ENCODE assay signal across 8 cellular contexts in the genomic region with DNA sequence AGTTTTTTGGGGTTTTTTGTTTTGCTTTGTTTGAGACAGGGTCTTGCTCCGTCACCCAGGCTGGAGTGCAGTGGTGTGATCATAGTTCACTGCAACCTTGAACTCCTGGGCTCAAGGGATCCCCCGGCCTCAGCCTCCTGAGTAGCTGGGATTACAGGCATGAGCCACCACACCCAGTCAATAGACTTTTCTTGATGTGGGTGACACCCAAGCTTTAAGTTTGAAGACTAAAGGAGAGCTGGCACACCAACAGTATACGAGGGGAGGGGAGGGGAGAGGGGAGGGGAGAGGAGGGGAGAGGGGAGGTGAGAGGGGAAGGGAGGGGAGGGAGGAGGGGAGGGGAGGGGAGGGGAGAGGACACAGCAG. TPM values are rescaled to one million over a fixed set of nuclear protein-coding genes. Genes with fewer than 3 reads are reported as not detected.
DNase-seq lines count a peak whose midpoint lies in the region; ATAC-seq, FAIRE-seq and TF ChIP-seq lines count a peak whose summit lies in the region.
"Not testable (repeated sequence)": the region's sequence is repeated elsewhere in the genome, so short reads cannot be mapped to it uniquely, and the experiment has no call there.

No MANE protein-coding gene starts in this region.

- H3K9me1 ChIP-seq in keratinocyte (ENCODE audit: control insufficient read depth, extremely low read depth, insufficient read depth, low read length) = not testable (repeated sequence)

- POLR2A ChIA-PET in CD8-positive, alpha-beta memory T cell (lab: Charles Lee) = interaction anchor here (0.6 to 2.1 kb wide), 3 partner anchors 20 to 61 kb away, joined by 4 to 14 read pairs (median 10); a partner anchor contains a TSS

- not testable (repeated sequence) for H3K9me3 ChIP-seq in CD8-positive, alpha-beta memory T cell (ENCODE audit: low read length); T-helper 17 cell (ENCODE audit: control insufficient read depth, low read length, poor library complexity, severe bottlenecking); mammary epithelial cell (replicated peaks; ENCODE audit: insufficient read depth, low read length); keratinocyte (ENCODE audit: control insufficient read depth, low read depth, low read length); vagina

- intact Hi-C loops in mammary epithelial cell (cut with micrococcal nuclease) = loop anchor here (1.0 to 2.0 kb wide), 3 partner anchors 12 to 24 kb away; no protein-coding TSS in a partner anchor
- intact Hi-C loops in vagina (cut with DNase I) = not testable (repeated sequence)

- not testable (repeated sequence) for H4K20me1 ChIP-seq in mammary epithelial cell (ENCODE audit: insufficient read depth, low read length); keratinocyte (ENCODE audit: control insufficient read depth, extremely low read depth, insufficient read depth, low read length)

- TF ChIP-seq POLR2A in vagina (IDR thresholded peaks at IDR 0.05) = not testable (repeated sequence)

- peak overlapping the region; percentile 23 to 99 (median 84) for H3K27ac Mint-ChIP-seq in CD8-positive, alpha-beta memory T cell
- H3K27ac Mint-ChIP-seq in IgD-negative memory B cell (peak overlapping the region; percentile 83 to 90 (median 90)), T-helper 17 cell (peak overlapping the region; percentile 94)
- peak overlapping the region; percentile 13 for H3K27ac Mint-ChIP-seq in activated T-cell treated with anti-CD3 and anti-CD28 coated beads, Interleukin-2, amount 50 U/mL, for 72 hours

- TF ChIP-seq CTCF in mammary epithelial cell (conservative IDR thresholded peaks at IDR 0.05 in 1 of 2, IDR thresholded peaks at IDR 0.05 in 1 of 2; ENCODE audit: extremely low read depth in 1 of 2, insufficient read depth in 1 of 2, low read depth in 1 of 2, low read length in 2 of 2); keratinocyte (optimal IDR thresholded peaks at IDR 0.05 in 1 of 3, IDR thresholded peaks at IDR 0.05 in 1 of 3, conservative IDR thresholded peaks at IDR 0.05 in 1 of 3; ENCODE audit: extremely low read depth in 1 of 3, insufficient read depth in 2 of 3, low read length in 3 of 3); vagina (IDR thresholded peaks at IDR 0.05): not testable (repeated sequence)

- not testable (repeated sequence) for H3K4me3 ChIP-seq in CD8-positive, alpha-beta memory T cell (ENCODE audit: low read length); mammary epithelial cell (replicated peaks in 1 of 3; ENCODE audit: insufficient read depth in 1 of 3, low read depth in 2 of 3, low read length in 3 of 3); keratinocyte (ENCODE audit: control insufficient read depth in 2 of 3, extremely low read depth in 1 of 3, insufficient read depth in 2 of 3, low read depth in 1 of 3, low read length in 3 of 3); skin epidermis; vagina

- H2AFZ ChIP-seq in mammary epithelial cell (ENCODE audit: low read depth, low read length); keratinocyte (ENCODE audit: control insufficient read depth, low read length): not testable (repeated sequence)

- H3K4me3 Mint-ChIP-seq in CD8-positive, alpha-beta memory T cell = peak overlapping the region in 2 of 7 donors; percentile 68 to 80
- H3K4me3 Mint-ChIP-seq in IgD-negative memory B cell (peak overlapping the region in 3 of 4 donors; percentile 73 to 83 (median 77)), T-helper 17 cell (peak overlapping the region; percentile 19)
- peak overlapping the region; percentile 49 to 79 for H3K4me3 Mint-ChIP-seq in activated T-cell treated with anti-CD3 and anti-CD28 coated beads, Interleukin-2, amount 50 U/mL, for 72 hours

- peaks cover 21 to 27% (median 24%) of the 10 kb centered on the region in 3 donors for H3K4me1 Mint-ChIP-seq in CD8-positive, alpha-beta memory T cell
- peaks cover 31 to 43% (median 37%) of the 10 kb centered on the region in 3 donors for H3K4me1 Mint-ChIP-seq in IgD-negative memory B cell
- peaks cover 27% of the 10 kb centered on the region for H3K4me1 Mint-ChIP-seq in T-helper 17 cell
- H3K4me1 Mint-ChIP-seq in activated T-cell treated with anti-CD3 and anti-CD28 coated beads, Interleukin-2, amount 50 U/mL, for 72 hours (ENCODE audit: low read depth) = peaks cover 65% of the 10 kb centered on the region

- not testable (repeated sequence) for H3K9me3 Mint-ChIP-seq in CD8-positive, alpha-beta memory T cell; IgD-negative memory B cell; activated T-cell treated with anti-CD3 and anti-CD28 coated beads, Interleukin-2, amount 50 U/mL, for 72 hours

- CTCF ChIA-PET in CD8-positive, alpha-beta memory T cell (lab: Charles Lee) = interaction anchor here (1.1 to 3.1 kb wide), 9 partner anchors 11 to 72 kb away, joined by 3 to 28 read pairs (median 6); no protein-coding TSS in a partner anchor
- CTCF ChIA-PET in mammary epithelial cell (lab: Charles Lee; ENCODE audit: low non-redundant PET) = interaction anchor here (0.9 kb wide), 1 partner anchor 20 kb away, joined by 6 read pairs; no protein-coding TSS in a partner anchor

- H3K79me2 ChIP-seq in mammary epithelial cell (ENCODE audit: insufficient read depth, low read length); keratinocyte (ENCODE audit: control insufficient read depth, insufficient read depth, low read length): not testable (repeated sequence)

- H3K27ac ChIP-seq in CD8-positive, alpha-beta memory T cell (ENCODE audit: low read depth, low read length) = not testable (repeated sequence)
- H3K27ac ChIP-seq in mammary epithelial cell (ENCODE audit: insufficient read depth, low read depth, low read length) (peak overlapping the region; percentile 98), keratinocyte (ENCODE audit: control insufficient read depth, insufficient read depth, low read length) (peak overlapping the region; percentile 99), skin epidermis (peak overlapping the region in 15 of 21 experiments; percentile 9 to 84 (median 75)), vagina (peak overlapping the region; percentile 53)

- H3K4me2 ChIP-seq in mammary epithelial cell (ENCODE audit: insufficient read depth, low read depth, low read length) = not testable (repeated sequence)
- peak overlapping the region; percentile 91 for H3K4me2 ChIP-seq in keratinocyte (ENCODE audit: control insufficient read depth, extremely low read depth, insufficient read depth, low read depth, low read length)

- 89% methylated on average over 1 of the region's 3 CpGs for WGBS in mammary epithelial cell (ENCODE audit: low coverage, missing lambda C conversion rate)

- in situ Hi-C loops in mammary epithelial cell (cut with MboI; ENCODE audit: low sequenced_read_pairs in 2 of 2) = loop anchor here in 1 of 2 donors (25.0 kb wide), 1 partner anchor 341 kb away; no protein-coding TSS in a partner anchor

- not testable (repeated sequence) for H3K27me3 Mint-ChIP-seq in CD8-positive, alpha-beta memory T cell; IgD-negative memory B cell; T-helper 17 cell; activated T-cell treated with anti-CD3 and anti-CD28 coated beads, Interleukin-2, amount 50 U/mL, for 72 hours (ENCODE audit: low read depth)

- peak in 1 of 5 donors; percentile 28 for DNase-seq in CD8-positive, alpha-beta memory T cell
- DNase-seq in T-helper 17 cell; activated T-cell treated with anti-CD3 and anti-CD28 coated beads, Interleukin-2, amount 50 U/mL, for 72 hours; mammary epithelial cell; keratinocyte (ENCODE audit: low read depth, low spot score); vagina (ENCODE audit: extremely low spot score in 2 of 2): not testable (repeated sequence)

- peaks cover 23% of the 10 kb centered on the region for H3K4me1 ChIP-seq in CD8-positive, alpha-beta memory T cell (ENCODE audit: insufficient read depth, low read length)
- H3K4me1 ChIP-seq in mammary epithelial cell (ENCODE audit: insufficient read depth, low read length) (peaks cover 33% of the 10 kb centered on the region), keratinocyte (ENCODE audit: control insufficient read depth, extremely low read depth, insufficient read depth, low read length) (peaks cover 27% of the 10 kb centered on the region)
- not testable (repeated sequence) for H3K4me1 ChIP-seq in vagina

- dilution Hi-C loops in mammary epithelial cell (cut with HindIII; ENCODE audit: low sequenced_read_pairs); keratinocyte (cut with MboI; ENCODE audit: extremely low pct_ligation_motif_present, low sequenced_read_pairs): not testable (repeated sequence)

- not testable (repeated sequence) for H3K9ac ChIP-seq in mammary epithelial cell (ENCODE audit: insufficient read depth, low read length)
- peak overlapping the region; percentile 85 for H3K9ac ChIP-seq in keratinocyte (ENCODE audit: control insufficient read depth, extremely low read depth, insufficient read depth, low read length)

- BruUV-seq in mammary epithelial cell (replicated peaks; lab: Mats Ljungman, UMichigan) = not testable (repeated sequence)

- H3K27me3 ChIP-seq in CD8-positive, alpha-beta memory T cell (ENCODE audit: insufficient read depth, low read length, poor library complexity, severe bottlenecking); mammary epithelial cell (ENCODE audit: insufficient read depth, low read length); keratinocyte (ENCODE audit: control insufficient read depth, extremely low read depth, insufficient read depth, low read length); vagina: not testable (repeated sequence)

- not testable (repeated sequence) for H3K36me3 Mint-ChIP-seq in CD8-positive, alpha-beta memory T cell; IgD-negative memory B cell; T-helper 17 cell (ENCODE audit: low read depth); activated T-cell treated with anti-CD3 and anti-CD28 coated beads, Interleukin-2, amount 50 U/mL, for 72 hours (ENCODE audit: insufficient read depth in 2 of 2)

- not testable (repeated sequence) for H3K36me3 ChIP-seq in CD8-positive, alpha-beta memory T cell (ENCODE audit: insufficient read depth, low read length); mammary epithelial cell (ENCODE audit: insufficient read depth, low read length); keratinocyte (ENCODE audit: control insufficient read depth in 2 of 2, extremely low read depth in 1 of 2, insufficient read depth in 2 of 2, low read length in 2 of 2); vagina

- FAIRE-seq in keratinocyte (lab: Jason Lieb, UNC) = not testable (repeated sequence)

- not testable (repeated sequence) for ATAC-seq in T-helper 17 cell; activated T-cell treated with anti-CD3 and anti-CD28 coated beads, Interleukin-2, amount 50 U/mL, for 72 hours (replicated peaks in 1 of 2)

RNA-seq across cellular contexts. Expression of a gene that starts 25.1 kb away (rescaled TPM):
- total RNA-seq in CD8-positive, alpha-beta memory T cell = 100 to 1,000 TPM in 1 of 2 experiments, 10 to 100 TPM in 1; 98.1 to 105 TPM
- 30.7 TPM for polyA plus RNA-seq in CD8-positive, alpha-beta memory T cell
- polyA plus RNA-seq in IgD-negative memory B cell = 17.6 TPM
- total RNA-seq in T-helper 17 cell = 10 to 100 TPM; 63.6 to 80.6 TPM
- 100 to 1,000 TPM; 115 to 139 TPM for total RNA-seq in activated T-cell treated with anti-CD3 and anti-CD28 coated beads, Interleukin-2, amount 50 U/mL, for 72 hours
- total RNA-seq in mammary epithelial cell = 10 to 100 TPM; 73.2 to 94.7 TPM
- 84.3 TPM for polyA plus RNA-seq in mammary epithelial cell
- polyA minus RNA-seq in mammary epithelial cell = 59.3 TPM
- polyA plus RNA-seq in keratinocyte = 75.9 to 111 TPM (median 95.1 TPM) in 3 replicates
- polyA plus RNA-seq in keratinocyte (2011; ENCODE audit: low read depth) = 45.0 TPM
- 70.6 and 146 TPM in 2 replicates for polyA plus RNA-seq in keratinocyte (2011; cell fraction: cytosol; rRNA removed)
- polyA plus RNA-seq in keratinocyte (2011; cell fraction: nucleus; rRNA removed) = 45.6 and 50.4 TPM in 2 replicates
- 60.5 and 86.0 TPM in 2 replicates for polyA plus RNA-seq in keratinocyte (2012; ENCODE audit: low replicate concordance)
- polyA minus RNA-seq in keratinocyte = 37.2 to 92.6 TPM (median 66.0 TPM) in 3 replicates
- polyA minus RNA-seq in keratinocyte (2011; cell fraction: cytosol; rRNA and poly(A)+ RNA removed) = 33.4 TPM
- 11.4 and 38.1 TPM in 2 replicates for polyA minus RNA-seq in keratinocyte (2011; cell fraction: nucleus; rRNA and poly(A)+ RNA removed)
- 29.7 TPM for total RNA-seq in vagina

RNA-seq across cellular contexts. Expression of a gene that starts 40.4 kb away (rescaled TPM):
- total RNA-seq in CD8-positive, alpha-beta memory T cell = 1,000 to 10,000 TPM; 1,121 to 1,125 TPM
- 4,836 TPM for polyA plus RNA-seq in CD8-positive, alpha-beta memory T cell
- polyA plus RNA-seq in IgD-negative memory B cell = 6,394 TPM
- 1,000 to 10,000 TPM; 1,429 to 1,736 TPM for total RNA-seq in T-helper 17 cell
- 1,000 to 10,000 TPM in 1 of 2 donors, 100 to 1,000 TPM in 1; 884 to 1,078 TPM for total RNA-seq in activated T-cell treated with anti-CD3 and anti-CD28 coated beads, Interleukin-2, amount 50 U/mL, for 72 hours
- total RNA-seq in mammary epithelial cell = 1,000 to 10,000 TPM; 3,165 to 4,185 TPM
- 9,658 TPM for polyA plus RNA-seq in mammary epithelial cell
- 1,882 TPM for polyA minus RNA-seq in mammary epithelial cell
- 1,787 to 7,245 TPM (median 3,595 TPM) in 3 replicates for polyA plus RNA-seq in keratinocyte
- 8,538 TPM for polyA plus RNA-seq in keratinocyte (2011; ENCODE audit: low read depth)
- 6,963 and 8,951 TPM in 2 replicates for polyA plus RNA-seq in keratinocyte (2011; cell fraction: cytosol; rRNA removed)
- 1,538 and 1,768 TPM in 2 replicates for polyA plus RNA-seq in keratinocyte (2011; cell fraction: nucleus; rRNA removed)
- polyA plus RNA-seq in keratinocyte (2012; ENCODE audit: low replicate concordance) = 4,557 and 7,467 TPM in 2 replicates
- polyA minus RNA-seq in keratinocyte = 679 to 919 TPM (median 685 TPM) in 3 replicates
- polyA minus RNA-seq in keratinocyte (2011; cell fraction: cytosol; rRNA and poly(A)+ RNA removed) = 925 TPM
- polyA minus RNA-seq in keratinocyte (2011; cell fraction: nucleus; rRNA and poly(A)+ RNA removed) = 83.9 and 127 TPM in 2 replicates
- total RNA-seq in vagina = 2,211 TPM

Comparison
In these comparisons a context has a peak if more than half of its experiments do, and no peak if none do; other contexts are left out.
1. H3K27ac Mint-ChIP-seq: peak in every context shown above with its lines; median percentile 94 in T-helper 17 cell; 90 in IgD-negative memory B cell; 84 in CD8-positive, alpha-beta memory T cell; 13 in activated T-cell treated with anti-CD3 and anti-CD28 coated beads, Interleukin-2, amount 50 U/mL, for 72 hours.